31 cellular contexts compared by ENCODE assay signal in the genomic region with DNA sequence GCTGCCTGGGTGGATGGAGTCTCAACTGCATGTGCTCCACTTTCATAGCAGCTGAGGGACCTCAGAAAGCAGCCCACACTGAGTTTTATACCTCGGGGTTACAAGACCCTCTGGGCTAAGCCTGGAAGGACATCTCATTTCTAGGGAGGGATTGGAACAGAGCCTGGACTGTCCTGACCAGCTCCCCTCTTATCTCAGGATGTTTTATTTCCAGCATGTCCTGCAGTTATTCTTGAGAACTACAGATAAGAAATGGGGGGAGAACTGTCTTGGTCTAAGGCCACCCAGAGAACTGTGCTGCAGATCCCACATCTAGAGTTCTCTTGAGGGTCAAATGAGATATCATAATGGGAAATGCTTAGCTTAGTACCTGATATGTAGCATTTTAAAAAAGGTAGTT.
"Had no signal": no experiment of that assay in that cellular context is flagged by ENCODE, and none has a peak within 500 bp of the region (broad histone marks: within the 10 kb centered on the region; RNA-seq: fewer than 3 reads in every experiment).

No MANE protein-coding gene starts in this region.

- H3K27ac ChIP-seq: brain microvascular endothelial cell, coronary artery, dorsolateral prefrontal cortex, esophagus squamous epithelium, gastroesophageal sphincter, heart right ventricle, hepatocyte, VCaP had no signal

- ATAC-seq: activated T-cell treated with anti-CD3 and anti-CD28 coated beads, Interleukin-2, amount 50 U/mL, for 4 hours; activated T-helper 17 cell treated with anti-CD3 and anti-CD28 coated beads, Interleukin-2, amount 50 U/mL, for 72 hours; effector memory CD8-positive, alpha-beta T cell; gastroesophageal sphincter; heart right ventricle; WTC11 had no signal

- DNase-seq: activated CD4-positive, alpha-beta memory T cell treated with anti-CD3 and anti-CD28 coated beads, Interleukin-2, amount 10 ng/mL, durations not matched to agents 7 days and 5 days; activated CD4-positive, alpha-beta T cell treated with anti-CD3 and anti-CD28 coated beads for 1 hour; activated CD4-positive, alpha-beta T cell treated with anti-CD3 and anti-CD28 coated beads for 4 hours; activated CD4-positive, alpha-beta T cell treated with anti-CD3 and anti-CD28 coated beads, Interleukin-2, amount 10 ng/mL, durations not matched to agents 7 days and 5 days; activated CD4-positive, alpha-beta T cell treated with anti-CD3 and anti-CD28 coated beads, Interleukin-2, amount 50 U/mL, for 4 hours; activated effector memory CD4-positive, alpha-beta T cell treated with Interleukin-2 at 50 U/mL for 16 hours; activated gamma-delta T cell treated with Interleukin-2 at 50 U/mL for 16 hours; activated naive CD4-positive, alpha-beta T cell treated with anti-CD3 and anti-CD28 coated beads, Interleukin-2, amount 50 U/mL, for 16 hours; activated naive CD4-positive, alpha-beta T cell treated with Interleukin-2 at 50 U/mL for 16 hours; activated T-cell treated with anti-CD3 and anti-CD28 coated beads, Interleukin-2, amount 50 U/mL, for 4 hours; amniotic stem cell; anterior cingulate cortex; brain microvascular endothelial cell; dorsolateral prefrontal cortex; effector memory CD8-positive, alpha-beta T cell; esophagus squamous epithelium; foreskin melanocyte; heart right ventricle; T-helper 2 cell had no signal

- H3K9me3 ChIP-seq: esophagus squamous epithelium, gastroesophageal sphincter had no signal

- H2AFZ ChIP-seq: hepatocyte had no signal

- H3K27me3 ChIP-seq: brain microvascular endothelial cell, dorsolateral prefrontal cortex, esophagus squamous epithelium, hepatocyte had no signal

- H3K9me3 Mint-ChIP-seq: activated CD4-positive, alpha-beta memory T cell treated with anti-CD3 and anti-CD28 coated beads, Interleukin-2, amount 10 ng/mL, durations not matched to agents 7 days and 5 days; activated T-cell treated with anti-CD3 and anti-CD28 coated beads, Interleukin-2, amount 50 U/mL, for 4 hours; activated T-helper 17 cell treated with anti-CD3 and anti-CD28 coated beads, Interleukin-2, amount 50 U/mL, for 72 hours; central memory CD8-positive, alpha-beta T cell; dendritic cell treated with granulocyte-macrophage colony-stimulating factor and Interleukin-4, amounts not matched to agents 40 ng/mL and 50 ng/mL, for 4 days; effector memory CD8-positive, alpha-beta T cell had no signal

- H3K79me2 ChIP-seq: hepatocyte had no signal

- H3K4me2 ChIP-seq: hepatocyte had no signal

- H3K4me3 Mint-ChIP-seq: activated CD4-positive, alpha-beta memory T cell treated with anti-CD3 and anti-CD28 coated beads, Interleukin-2, amount 10 ng/mL, durations not matched to agents 7 days and 5 days; activated CD4-positive, alpha-beta T cell treated with anti-CD3 and anti-CD28 coated beads, Interleukin-2, amount 10 ng/mL, durations not matched to agents 7 days and 5 days; activated naive CD8-positive, alpha-beta T cell; activated T-cell treated with anti-CD3 and anti-CD28 coated beads, Interleukin-2, amount 50 U/mL, for 4 hours; activated T-helper 17 cell treated with anti-CD3 and anti-CD28 coated beads, Interleukin-2, amount 50 U/mL, for 72 hours; central memory CD8-positive, alpha-beta T cell; dendritic cell treated with granulocyte-macrophage colony-stimulating factor and Interleukin-4, amounts not matched to agents 40 ng/mL and 50 ng/mL, for 4 days; effector memory CD8-positive, alpha-beta T cell; WTC11 had no signal

- H3K4me1 Mint-ChIP-seq: activated CD4-positive, alpha-beta memory T cell treated with anti-CD3 and anti-CD28 coated beads, Interleukin-2, amount 10 ng/mL, durations not matched to agents 7 days and 5 days; activated CD4-positive, alpha-beta T cell treated with anti-CD3 and anti-CD28 coated beads, Interleukin-2, amount 10 ng/mL, durations not matched to agents 7 days and 5 days; activated T-helper 17 cell treated with anti-CD3 and anti-CD28 coated beads, Interleukin-2, amount 50 U/mL, for 72 hours; central memory CD8-positive, alpha-beta T cell had no signal

- H3K27ac Mint-ChIP-seq: activated CD4-positive, alpha-beta memory T cell treated with anti-CD3 and anti-CD28 coated beads, Interleukin-2, amount 10 ng/mL, durations not matched to agents 7 days and 5 days; activated CD4-positive, alpha-beta T cell treated with anti-CD3 and anti-CD28 coated beads, Interleukin-2, amount 10 ng/mL, durations not matched to agents 7 days and 5 days; activated naive CD8-positive, alpha-beta T cell; activated T-helper 17 cell treated with anti-CD3 and anti-CD28 coated beads, Interleukin-2, amount 50 U/mL, for 72 hours; dendritic cell treated with granulocyte-macrophage colony-stimulating factor and Interleukin-4, amounts not matched to agents 40 ng/mL and 50 ng/mL, for 4 days; effector memory CD8-positive, alpha-beta T cell; WTC11 had no signal

- H3K36me3 ChIP-seq: brain microvascular endothelial cell, esophagus squamous epithelium, gastroesophageal sphincter, heart right ventricle had no signal

- H3K4me3 ChIP-seq: coronary artery, dorsolateral prefrontal cortex, esophagus squamous epithelium, gastroesophageal sphincter, heart right ventricle, hepatocyte had no signal

- H3K36me3 Mint-ChIP-seq: activated naive CD8-positive, alpha-beta T cell had no signal

- FAIRE-seq: astrocyte, bronchial epithelial cell, TTC549 had no signal

- H3K4me1 ChIP-seq: gastroesophageal sphincter, heart right ventricle had no signal
